ENCODE assay signal across 1 cellular context in the genomic region with DNA sequence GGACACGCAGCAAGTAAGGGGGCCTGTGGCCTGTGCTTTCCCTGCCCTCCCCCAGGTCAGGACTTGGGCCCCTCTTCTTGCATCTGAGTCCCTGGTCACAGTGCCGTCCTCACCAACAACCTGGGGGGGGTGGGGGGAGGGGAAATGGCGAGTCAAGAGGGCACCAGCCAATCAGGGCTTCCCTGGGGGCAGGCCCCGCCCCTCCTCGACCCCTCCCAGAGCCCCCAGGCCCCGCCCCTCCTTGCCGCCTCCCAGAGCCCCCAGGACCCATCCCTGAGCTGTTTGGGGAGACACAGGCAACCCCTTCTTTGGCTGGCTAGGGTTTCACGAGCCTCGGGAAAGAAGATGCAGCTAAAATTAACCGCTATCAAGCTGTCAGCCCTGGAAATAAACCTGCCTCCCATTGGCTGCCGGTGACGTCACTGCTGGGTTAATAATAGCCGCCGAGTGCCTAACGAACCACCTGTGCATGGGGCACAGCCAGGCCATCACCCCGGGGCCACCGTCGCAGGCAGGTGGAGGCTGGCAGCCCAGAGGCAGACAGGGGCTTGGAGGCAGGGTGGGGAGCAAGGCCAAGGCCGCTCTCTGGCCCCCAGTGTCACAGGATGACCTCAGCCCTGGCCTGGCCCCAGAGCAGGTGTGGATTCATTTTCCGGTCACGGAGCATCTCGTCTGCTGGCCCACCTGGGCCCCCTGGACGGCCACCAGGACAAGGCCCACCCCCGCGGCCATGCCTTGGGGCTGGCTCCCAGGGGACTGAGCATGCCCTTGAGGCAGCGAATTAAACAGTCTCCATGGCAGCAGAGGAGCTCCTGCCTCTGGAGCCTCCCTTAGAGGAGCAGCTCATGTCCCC.
TF ChIP-seq lines count a peak whose summit lies in the region.

No MANE protein-coding gene starts in this region.

TF ChIP-seq in IMR-90, 13 proteins besides CTCF, POLR2A, EP300 and RAD21 (continued from another document):
- TF ChIP-seq, protein P1, sequence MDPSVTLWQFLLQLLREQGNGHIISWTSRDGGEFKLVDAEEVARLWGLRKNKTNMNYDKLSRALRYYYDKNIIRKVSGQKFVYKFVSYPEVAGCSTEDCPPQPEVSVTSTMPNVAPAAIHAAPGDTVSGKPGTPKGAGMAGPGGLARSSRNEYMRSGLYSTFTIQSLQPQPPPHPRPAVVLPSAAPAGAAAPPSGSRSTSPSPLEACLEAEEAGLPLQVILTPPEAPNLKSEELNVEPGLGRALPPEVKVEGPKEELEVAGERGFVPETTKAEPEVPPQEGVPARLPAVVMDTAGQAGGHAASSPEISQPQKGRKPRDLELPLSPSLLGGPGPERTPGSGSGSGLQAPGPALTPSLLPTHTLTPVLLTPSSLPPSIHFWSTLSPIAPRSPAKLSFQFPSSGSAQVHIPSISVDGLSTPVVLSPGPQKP (IDR thresholded peaks at IDR 0.05; ENCODE audit: borderline replicate concordance, low read depth, low read length), result no peak
- no peak for TF ChIP-seq FOS (IDR thresholded peaks at IDR 0.05; ENCODE audit: low read depth, low read length)
